30 cellular contexts compared by ENCODE assay signal in genomic region chr9:3743901-3744413, GRCh38.
"Had no signal": no experiment of that assay in that cellular context is flagged by ENCODE, and none has a peak within 500 bp of the region (broad histone marks: within the 10 kb centered on the region; RNA-seq: fewer than 3 reads in every experiment).

No MANE protein-coding gene starts in this region.

- H3K27ac ChIP-seq: brain microvascular endothelial cell, esophagus muscularis mucosa, foreskin keratinocyte, gastrocnemius medialis, heart left ventricle, VCaP had no signal

- H3K4me3 ChIP-seq: esophagus muscularis mucosa, gastrocnemius medialis, heart left ventricle had no signal

- H3K36me3 ChIP-seq: brain microvascular endothelial cell, esophagus muscularis mucosa, gastrocnemius medialis, heart left ventricle had no signal

- FAIRE-seq: astrocyte, bronchial epithelial cell had no signal

- H3K9me3 ChIP-seq: esophagus muscularis mucosa, gastrocnemius medialis, heart left ventricle had no signal

- ATAC-seq: activated CD4-positive, CD25-positive, alpha-beta regulatory T cell treated with anti-CD3 and anti-CD28 coated beads, Interleukin-2, amount 50 U/mL, for 24 hours; activated CD8-positive, alpha-beta T cell treated with anti-CD3 and anti-CD28 coated beads for 36 hours; activated T-cell treated with anti-CD3 and anti-CD28 coated beads, Interleukin-2, amount 50 U/mL, for 4 hours; activated T-helper 17 cell treated with anti-CD3 and anti-CD28 coated beads, Interleukin-2, amount 50 U/mL, for 72 hours; effector memory CD8-positive, alpha-beta T cell; foreskin keratinocyte; gastrocnemius medialis; heart left ventricle had no signal

- H3K4me1 ChIP-seq: gastrocnemius medialis, heart left ventricle had no signal

- DNase-seq: activated B cell treated with CpG ODN at 0.5 μM for 24 hours; activated CD4-positive, alpha-beta T cell treated with anti-CD3 and anti-CD28 coated beads for 48 hours; activated CD4-positive, alpha-beta T cell treated with anti-CD3 and anti-CD28 coated beads, Interleukin-2, amount 50 U/mL, for 1 hour; activated CD4-positive, alpha-beta T cell treated with anti-CD3 and anti-CD28 coated beads, Interleukin-2, amount 50 U/mL, for 48 hours; activated CD8-positive, alpha-beta memory T cell treated with anti-CD3 and anti-CD28 coated beads for 24 hours; activated CD8-positive, alpha-beta T cell treated with anti-CD3 and anti-CD28 coated beads for 36 hours; activated effector memory CD4-positive, alpha-beta T cell treated with Interleukin-2 at 50 U/mL for 16 hours; activated gamma-delta T cell treated with Interleukin-2 at 50 U/mL for 16 hours; activated naive CD4-positive, alpha-beta T cell treated with anti-CD3 and anti-CD28 coated beads, Interleukin-2, amount 50 U/mL, for 16 hours; activated naive CD4-positive, alpha-beta T cell treated with Interleukin-2 at 50 U/mL for 16 hours; activated T-cell treated with anti-CD3 and anti-CD28 coated beads, Interleukin-2, amount 50 U/mL, for 4 hours; amniotic stem cell; anterior cingulate cortex; brain microvascular endothelial cell; cortex of kidney; dermis blood vessel endothelial cell; effector CD4-positive, alpha-beta T cell; effector memory CD8-positive, alpha-beta T cell; erythroblast; foreskin keratinocyte; gastrocnemius medialis; glutamatergic neuron; heart left ventricle; T-helper 2 cell had no signal

- H3K27me3 ChIP-seq: brain microvascular endothelial cell, esophagus muscularis mucosa, foreskin keratinocyte, gastrocnemius medialis, heart left ventricle had no signal
